17 cellular contexts compared by ENCODE assay signal in the genomic region with DNA sequence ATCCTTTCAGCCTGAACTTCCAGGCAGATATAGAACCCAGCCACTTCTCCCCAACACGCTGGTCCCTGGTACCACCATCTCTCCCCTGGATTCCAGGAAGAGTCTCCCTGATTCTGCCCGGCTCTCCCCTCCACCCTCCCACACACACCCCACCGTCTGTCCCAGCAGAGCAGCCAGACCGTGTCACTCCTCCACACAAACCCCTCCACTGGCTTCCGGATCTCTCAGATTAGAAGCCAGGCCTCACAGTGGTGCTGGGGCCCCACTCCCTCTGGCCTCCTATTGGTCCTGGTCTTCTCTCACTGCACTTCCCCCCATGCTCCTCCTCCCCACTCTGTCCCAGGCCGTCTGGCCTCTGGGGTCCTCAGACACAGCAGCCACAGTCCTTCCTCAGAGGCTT. TPM values are rescaled to one million over a fixed set of nuclear protein-coding genes. Genes with fewer than 3 reads are reported as not detected.
A peak's percentile ranks its signal among the peaks of the same experiment; 100 is the strongest.
DNase-seq lines count a peak whose midpoint lies in the region; ATAC-seq, FAIRE-seq and TF ChIP-seq lines count a peak whose summit lies in the region.
"Had no signal": no experiment of that assay in that cellular context is flagged by ENCODE, and none has a peak within 500 bp of the region (broad histone marks: within the 10 kb centered on the region; RNA-seq: fewer than 3 reads in every experiment).

No MANE protein-coding gene starts in this region.

- H3K4me1 Mint-ChIP-seq in GM23338 = peaks cover 30% of the 10 kb centered on the region

- H2AFZ ChIP-seq in endothelial cell of umbilical vein (ENCODE audit: low read depth, low read length) = peak overlapping the region; percentile 10
- H2AFZ ChIP-seq in GM23338 = no peak overlapping the region

- 0 out of 2 replicates have a peak, but pooled peaks cover 2% of the 10 kb centered on the region for H3K9me2 ChIP-seq in GM23338 (ENCODE audit: insufficient read depth)

- no peak overlapping the region for H3K4me2 ChIP-seq in endothelial cell of umbilical vein (ENCODE audit: insufficient read depth, low read length)
- H3K4me2 ChIP-seq in GM23338 = no peak overlapping the region

- H3K27ac ChIP-seq in right atrium auricular region (no peak overlapping the region), endothelial cell of umbilical vein (ENCODE audit: insufficient read depth, low read depth, low read length) (no peak overlapping the region), vagina (peak overlapping the region; percentile 44), uterus (no peak overlapping the region), GM23338 (ENCODE audit: low read depth) (no peak overlapping the region)
- H3K27ac ChIP-seq: foreskin keratinocyte, neutrophil had no signal

- H3K27ac Mint-ChIP-seq in GM23338 = no peak overlapping the region
- H3K27ac Mint-ChIP-seq: activated CD8-positive, alpha-beta T cell treated with anti-CD3 and anti-CD28 coated beads, Interleukin-2, amount 10 ng/mL, durations not matched to agents 7 days and 5 days had no signal

- no peaks in the 10 kb centered on the region for H3F3A ChIP-seq in GM23338 (replicated peaks; ENCODE audit: low read depth)

- BruUV-seq in endothelial cell of umbilical vein (replicated peaks; lab: Mats Ljungman, UMichigan) = no TSS peak

- H3K27me3 ChIP-seq in right atrium auricular region = no peaks in the 10 kb centered on the region
- no peaks in the 10 kb centered on the region for H3K27me3 ChIP-seq in endothelial cell of umbilical vein (ENCODE audit: control insufficient read depth in 2 of 2, insufficient read depth in 2 of 2, low read length in 2 of 2)
- H3K27me3 ChIP-seq in vagina = no peaks in the 10 kb centered on the region
- H3K27me3 ChIP-seq in uterus = no peaks in the 10 kb centered on the region
- H3K27me3 ChIP-seq in GM23338 (ENCODE audit: insufficient read depth) = no peaks in the 10 kb centered on the region
- H3K27me3 ChIP-seq: foreskin keratinocyte, neutrophil had no signal

- no peaks in the 10 kb centered on the region; the same call in 2 of the 3 replicates for H3K9me3 Mint-ChIP-seq in GM23338

- H3K4me1 ChIP-seq in right atrium auricular region (peaks cover 0 to 14% of the 10 kb centered on the region in 2 donors), endothelial cell of umbilical vein (ENCODE audit: control insufficient read depth, extremely low read depth, insufficient read depth, low read length) (peaks cover 13% of the 10 kb centered on the region), vagina (peaks cover 21% of the 10 kb centered on the region), uterus (peaks cover 0 to 6% of the 10 kb centered on the region in 2 donors), GM23338 (ENCODE audit: insufficient read depth) (peaks cover 25% of the 10 kb centered on the region)
- H3K4me1 ChIP-seq: foreskin keratinocyte had no signal

- peak; percentile 21 for ATAC-seq in Right ventricle myocardium inferior
- no peak for ATAC-seq in GM23338
- ATAC-seq: activated CD8-positive, alpha-beta T cell treated with anti-CD3 and anti-CD28 coated beads, Interleukin-2, amount 10 ng/mL, durations not matched to agents 7 days and 5 days; foreskin keratinocyte had no signal

- dilution Hi-C loops in endothelial cell of umbilical vein (cut with MboI; ENCODE audit: extremely low pct_ligation_motif_present, low sequenced_read_pairs) = loop anchor here (25.0 kb wide), 1 partner anchor 807 kb away; no protein-coding TSS in a partner anchor

- no peak for FAIRE-seq in endothelial cell of umbilical vein (lab: Jason Lieb, UNC)

- H3K27me3 Mint-ChIP-seq in GM23338 (ENCODE audit: insufficient read depth, low read depth, poor library complexity) = peaks cover 2% of the 10 kb centered on the region

- H3K4me3 ChIP-seq in right atrium auricular region (no peak overlapping the region), endothelial cell of umbilical vein (replicated peaks in 1 of 3; ENCODE audit: insufficient read depth in 1 of 3, low read depth in 1 of 3, low read length in 3 of 3) (no peak overlapping the region), vagina (no peak overlapping the region), uterus (no peak overlapping the region), foreskin fibroblast (ENCODE audit: low read depth in 1 of 2, low read length in 2 of 2) (no peak overlapping the region), GM23338 (no peak overlapping the region)

- H3K36me3 Mint-ChIP-seq in GM23338 (ENCODE audit: low read depth) = no peaks in the 10 kb centered on the region

- TF ChIP-seq POLR2A in endothelial cell of umbilical vein (IDR thresholded peaks at IDR 0.05; ENCODE audit: low read depth, low read length) = no peak
- TF ChIP-seq POLR2A in vagina (IDR thresholded peaks at IDR 0.05) = no peak
- no peak for TF ChIP-seq POLR2A in uterus (IDR thresholded peaks at IDR 0.05)

- H3K4me3 Mint-ChIP-seq in GM23338 = no peak overlapping the region
- H3K4me3 Mint-ChIP-seq: activated CD8-positive, alpha-beta T cell treated with anti-CD3 and anti-CD28 coated beads, Interleukin-2, amount 10 ng/mL, durations not matched to agents 7 days and 5 days had no signal

- CTCF ChIA-PET in endothelial cell of umbilical vein (lab: Charles Lee) = interaction anchor here (0.8 to 2.9 kb wide), 6 partner anchors 14 to 1049 kb away, joined by 3 to 15 read pairs (median 6); a partner anchor contains a TSS

- intact Hi-C loops in Right ventricle myocardium inferior (cut with DNase I) = loop anchor here (10.0 kb wide), 2 partner anchors 170 to 910 kb away; no protein-coding TSS in a partner anchor
- intact Hi-C loops in endothelial cell of umbilical vein (cut with micrococcal nuclease) = loop anchor here (10.0 kb wide), 1 partner anchor 1130 kb away; no protein-coding TSS in a partner anchor
- intact Hi-C loops in vagina (cut with DNase I) = no loop called here
- intact Hi-C loops in uterus (cut with DNase I; ENCODE audit: low total_unique reads) = no loop called here

- H3K9me1 ChIP-seq in endothelial cell of umbilical vein (replicated peaks; ENCODE audit: control insufficient read depth, extremely low read depth, insufficient read depth, low read length) = no peaks in the 10 kb centered on the region

- no peaks in the 10 kb centered on the region for H3K36me3 ChIP-seq in right atrium auricular region
- no peaks in the 10 kb centered on the region for H3K36me3 ChIP-seq in endothelial cell of umbilical vein (ENCODE audit: control insufficient read depth in 2 of 2, extremely low read depth in 1 of 2, insufficient read depth in 2 of 2, low read length in 2 of 2)
- H3K36me3 ChIP-seq in vagina = no peaks in the 10 kb centered on the region
- no peaks in the 10 kb centered on the region for H3K36me3 ChIP-seq in uterus
- H3K36me3 ChIP-seq in GM23338 (ENCODE audit: insufficient read depth) = no peaks in the 10 kb centered on the region
- H3K36me3 ChIP-seq: neutrophil had no signal

- H3K9ac ChIP-seq in endothelial cell of umbilical vein (replicated peaks; ENCODE audit: extremely low read depth, insufficient read depth, low read length) = no peak overlapping the region

- H4K20me1 ChIP-seq in endothelial cell of umbilical vein (replicated peaks; ENCODE audit: control insufficient read depth, extremely low read depth, insufficient read depth, low read length) (no peaks in the 10 kb centered on the region), GM23338 (replicated peaks; ENCODE audit: insufficient read depth) (no peaks in the 10 kb centered on the region)

- POLR2A ChIA-PET in endothelial cell of umbilical vein (lab: Charles Lee) = no interaction called here

- no peaks in the 10 kb centered on the region for H3K79me2 ChIP-seq in endothelial cell of umbilical vein (ENCODE audit: control insufficient read depth, insufficient read depth, low read length)
- H3K79me2 ChIP-seq in GM23338 (replicated peaks; ENCODE audit: insufficient read depth) = no peaks in the 10 kb centered on the region

- DNase-seq in Right ventricle myocardium inferior (ENCODE audit: missing footprints) = no peak
- DNase-seq in right atrium auricular region (ENCODE audit: low spot score) = no peak
- DNase-seq in NCI-H69 (lab: John Stamatoyannopoulos, UW) = peak; percentile 61
- DNase-seq in endothelial cell of umbilical vein (ENCODE audit: low read depth, low spot score) = no peak
- no peak for DNase-seq in vagina (ENCODE audit: extremely low spot score in 2 of 2)
- no peak for DNase-seq in uterus
- no peak for DNase-seq in foreskin fibroblast
- DNase-seq in GM23338 (ENCODE audit: low spot score) = no peak
- DNase-seq: activated CD8-positive, alpha-beta T cell treated with anti-CD3 and anti-CD28 coated beads, Interleukin-2, amount 10 ng/mL, durations not matched to agents 7 days and 5 days; activated effector memory CD4-positive, alpha-beta T cell treated with anti-CD3 and anti-CD28 coated beads, Interleukin-2, amount 50 U/mL, for 16 hours; effector CD8-positive, alpha-beta T cell; foreskin keratinocyte; mammary epithelial cell; NCI-H1694; NCI-H526; T-helper 9 cell had no signal

- H3K9me3 ChIP-seq in right atrium auricular region (no peaks in the 10 kb centered on the region), endothelial cell of umbilical vein (replicated peaks; ENCODE audit: control insufficient read depth, insufficient read depth, low read length) (no peaks in the 10 kb centered on the region), vagina (no peaks in the 10 kb centered on the region), uterus (no peaks in the 10 kb centered on the region)
- H3K9me3 ChIP-seq: neutrophil had no signal

- TF ChIP-seq CTCF in right atrium auricular region (IDR thresholded peaks at IDR 0.05) (no peak), endothelial cell of umbilical vein (IDR thresholded peaks at IDR 0.05; ENCODE audit: extremely low read depth in 1 of 2, insufficient read depth in 1 of 2, low read depth in 1 of 2, low read length in 2 of 2) (no peak), vagina (IDR thresholded peaks at IDR 0.05) (no peak), uterus (IDR thresholded peaks at IDR 0.05) (no peak), foreskin fibroblast (IDR thresholded peaks at IDR 0.05; ENCODE audit: low read depth, low read length) (no peak), GM23338 (conservative IDR thresholded peaks at IDR 0.05; ENCODE audit: low read depth in 2 of 2) (no peak)

RNA-seq across cellular contexts. Expression of a gene that starts 52.4 kb away (rescaled TPM):
- total RNA-seq in Right ventricle myocardium inferior (4.7 TPM), right atrium auricular region (10 to 100 TPM in 1 of 2 donors, 1 to 10 TPM in 1; 3.6 to 11.1 TPM), endothelial cell of umbilical vein (52.0 and 53.2 TPM in 2 replicates), vagina (6.6 TPM), uterus (10 to 100 TPM in 1 of 4 donors, 1 to 10 TPM in 2, not detected in 1; 1.3 to 24.3 (median 4.4) TPM)
- polyA plus RNA-seq in endothelial cell of umbilical vein (36.6 and 37.0 TPM in 2 replicates), GM23338 (2016; fragmentation: Nextera tagmentation; extraction: Ambion mirVana) (86.8 and 97.4 TPM in 2 replicates)
- polyA plus RNA-seq in endothelial cell of umbilical vein (2011; cell fraction: cytosol; rRNA removed) = 58.9 and 70.7 TPM in 2 replicates
- 19.4 and 24.3 TPM in 2 replicates for polyA plus RNA-seq in endothelial cell of umbilical vein (2011; cell fraction: nucleus; rRNA removed)
- 24.0 and 56.6 TPM in 2 replicates for polyA plus RNA-seq in endothelial cell of umbilical vein (2012)
- 12.5 and 14.9 TPM in 2 replicates for polyA minus RNA-seq in endothelial cell of umbilical vein
- polyA minus RNA-seq in endothelial cell of umbilical vein (2011; cell fraction: cytosol; rRNA and poly(A)+ RNA removed) = 20.1 TPM
- polyA minus RNA-seq in endothelial cell of umbilical vein (2011; cell fraction: nucleus; rRNA and poly(A)+ RNA removed) = 5.3 and 7.8 TPM in 2 replicates
- 36.3 and 61.7 TPM in 2 replicates for total RNA-seq in GM23338 (2014; rRNA removed; shearing (Covaris generic))

Comparison
In these comparisons a context has a peak if more than half of its experiments do, and no peak if none do; other contexts are left out.
1. intact Hi-C loops: an anchor here in Right ventricle myocardium inferior (10.0 kb wide) and endothelial cell of umbilical vein (10.0 kb wide); none called in vagina and uterus.